ENCODE assay signal across 7 cellular contexts in genomic region chr2:162301151-162301804, GRCh38. TPM values are rescaled to one million over a fixed set of nuclear protein-coding genes. Genes with fewer than 3 reads are reported as not detected.
DNase-seq lines count a peak whose midpoint lies in the region; ATAC-seq and TF ChIP-seq lines count a peak whose summit lies in the region.

No MANE protein-coding gene starts in this region.

- H3K27me3 ChIP-seq in kidney epithelial cell (ENCODE audit: control insufficient read depth, insufficient read depth, low read length) = no peaks in the 10 kb centered on the region

- H3K36me3 ChIP-seq in kidney epithelial cell (ENCODE audit: control insufficient read depth, insufficient read depth, low read length) = no peaks in the 10 kb centered on the region

- no peak overlapping the region for H3K4me3 ChIP-seq in GM12875 (ENCODE audit: low read depth, low read length)
- no peak overlapping the region for H3K4me3 ChIP-seq in kidney epithelial cell (ENCODE audit: low read depth, low read length)

- ATAC-seq in HG02623 (IDR thresholded peaks at IDR 0.05; ENCODE audit: unreplicated experiment) = peak; percentile 70

- TF ChIP-seq CTCF in GM12875 (IDR thresholded peaks at IDR 0.05; ENCODE audit: borderline replicate concordance, insufficient read depth, low read depth, low read length) (peak; percentile 64), kidney epithelial cell (IDR thresholded peaks at IDR 0.05; ENCODE audit: insufficient read depth, low read length, poor library complexity, severe bottlenecking) (peak; percentile 75)

- peak; percentile 18 for DNase-seq in NCI-H1436 treated with DMSO at 0.1 percent for 48 hours (lab: John Stamatoyannopoulos, UW)
- peak; percentile 54 for DNase-seq in T-helper 9 cell
- peak; percentile 15 for DNase-seq in brain pericyte (ENCODE audit: low read depth, low spot score)
- DNase-seq in kidney epithelial cell (ENCODE audit: low read depth) = no peak
- DNase-seq in stimulated activated CD4-positive, alpha-beta T cell treated with anti-CD3 and anti-CD28 coated beads, Interleukin-4, amount 100 ng/mL, for 4 hours = peak; percentile 25 to 38

RNA-seq across cellular contexts. Expression of gene IFIH1, which starts 17.2 kb away (rescaled TPM):
- 25.8 and 27.1 TPM in 2 replicates for total RNA-seq in kidney epithelial cell

RNA-seq across cellular contexts. Expression of gene GCA, which starts 42.7 kb away (rescaled TPM):
- 14.4 and 33.3 TPM in 2 replicates for total RNA-seq in kidney epithelial cell

RNA-seq across cellular contexts. Expression of gene FAP, which starts 58.0 kb away (rescaled TPM):
- 2.8 and 3.6 TPM in 2 replicates for total RNA-seq in kidney epithelial cell
